Comparison of ENCODE assay signal across 8 cellular contexts in the genomic region with DNA sequence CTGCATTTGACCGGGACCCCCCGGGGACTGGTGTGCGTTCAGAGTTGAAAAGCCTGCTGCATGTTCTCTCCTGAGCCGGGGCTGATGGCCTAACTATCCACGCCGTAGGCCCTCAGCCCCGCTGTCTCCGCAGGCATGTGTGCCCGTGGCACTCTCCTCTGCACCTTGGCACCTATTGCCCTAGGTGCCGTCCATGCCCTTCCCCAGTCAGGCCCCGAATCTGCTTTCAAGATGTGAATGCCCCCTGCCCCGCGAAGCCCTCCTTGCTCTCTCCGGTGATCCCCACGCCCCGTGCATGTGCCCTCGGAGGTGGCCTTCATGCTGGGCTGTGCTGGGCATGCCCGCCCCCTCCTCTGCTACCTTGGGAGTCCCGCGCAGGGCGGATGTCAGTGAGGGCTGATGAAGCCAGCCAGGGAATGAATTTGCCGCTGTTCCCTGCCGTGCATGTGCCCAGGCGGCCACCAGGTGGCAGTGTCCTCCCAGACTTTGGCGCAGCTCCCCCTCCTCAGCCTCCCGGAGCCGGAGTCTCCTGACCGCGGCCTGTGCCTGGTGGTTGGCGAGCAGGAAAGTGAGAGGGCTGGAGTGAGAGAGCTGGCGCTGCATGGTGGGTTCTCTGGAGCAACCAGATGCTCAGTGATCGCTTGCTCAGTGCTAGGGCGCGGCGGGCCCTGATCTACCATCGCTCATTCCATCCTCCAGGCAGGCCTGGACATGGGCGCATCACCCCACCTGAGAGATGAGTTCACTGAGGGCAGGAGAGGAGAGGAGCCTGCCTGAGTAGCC.
DNase-seq lines count a peak whose midpoint lies in the region; ATAC-seq and TF ChIP-seq lines count a peak whose summit lies in the region.

No MANE protein-coding gene starts in this region.

- no peak overlapping the region for H3K27ac Mint-ChIP-seq in activated naive CD8-positive, alpha-beta T cell treated with anti-CD3 and anti-CD28 coated beads for 36 hours

- peaks cover 31% of the 10 kb centered on the region for H3K4me1 ChIP-seq in vagina

- ATAC-seq in SK-N-SH treated with all-trans-retinoic acid at 6 μM for 48 hours (peak; percentile 87), Right ventricle myocardium superior (ENCODE audit: poor library complexity) (peak; percentile 88)

- no peaks in the 10 kb centered on the region for H3K36me3 Mint-ChIP-seq in activated naive CD8-positive, alpha-beta T cell treated with anti-CD3 and anti-CD28 coated beads for 36 hours

- peaks cover 11% of the 10 kb centered on the region for H3K4me1 Mint-ChIP-seq in activated naive CD8-positive, alpha-beta T cell treated with anti-CD3 and anti-CD28 coated beads for 36 hours

- DNase-seq in DMS53 treated with DMSO at 0.1 percent for 48 hours (lab: John Stamatoyannopoulos, UW; ENCODE audit: unreplicated experiment) (peak; percentile 44), LHCN-M2 (ENCODE audit: low read depth) (peak; percentile 56), Right ventricle myocardium superior (peak; percentile 86), pons (ENCODE audit: low spot score) (peak; percentile 86), vagina (ENCODE audit: extremely low spot score in 2 of 2) (no peak), GOT3 (lab: John Stamatoyannopoulos, UW) (no peak)
- peak; percentile 68 for DNase-seq in activated naive CD8-positive, alpha-beta T cell treated with anti-CD3 and anti-CD28 coated beads for 36 hours

- peak; percentile 54 to 95 (median 94) for TF ChIP-seq CTCF in vagina (IDR thresholded peaks at IDR 0.05)

- H3K4me3 ChIP-seq in vagina, result no peak overlapping the region

- no peak overlapping the region for H3K4me3 Mint-ChIP-seq in activated naive CD8-positive, alpha-beta T cell treated with anti-CD3 and anti-CD28 coated beads for 36 hours

- no peaks in the 10 kb centered on the region for H3K9me3 ChIP-seq in vagina

- no peaks in the 10 kb centered on the region for H3K9me3 Mint-ChIP-seq in activated naive CD8-positive, alpha-beta T cell treated with anti-CD3 and anti-CD28 coated beads for 36 hours

- TF ChIP-seq POLR2A in vagina (IDR thresholded peaks at IDR 0.05), result no peak

- H3K27me3 ChIP-seq in vagina, result no peaks in the 10 kb centered on the region

- no peak overlapping the region for H3K27ac ChIP-seq in vagina

- intact Hi-C loops in Right ventricle myocardium superior (cut with DNase I), result loop anchor here (2.0 to 10.0 kb wide), 2 partner anchors 56 to 194 kb away; no protein-coding TSS in a partner anchor
- intact Hi-C loops in vagina (cut with DNase I), result loop anchor here (5.0 kb wide), 1 partner anchor 57 kb away; no protein-coding TSS in a partner anchor

- H3K27me3 Mint-ChIP-seq in activated naive CD8-positive, alpha-beta T cell treated with anti-CD3 and anti-CD28 coated beads for 36 hours, result peaks cover 9% of the 10 kb centered on the region

- peaks cover 0 to 6% of the 10 kb centered on the region in 2 donors for H3K36me3 ChIP-seq in vagina

TF ChIP-seq in SK-N-SH treated with all-trans-retinoic acid at 6 μM for 48 hours, 23 proteins besides CTCF, POLR2A, EP300 and RAD21:
- no peak for TF ChIP-seq BACH2 (CRISPR knock-in tag; IDR thresholded peaks at IDR 0.05; ENCODE audit: borderline replicate concordance)
- no peak for TF ChIP-seq SNAI2 (CRISPR knock-in tag; IDR thresholded peaks at IDR 0.05)

Comparison
In these comparisons a context has a peak if more than half of its experiments do, and no peak if none do; other contexts are left out.
1. DNase-seq: peak in DMS53 treated with DMSO at 0.1 percent for 48 hours (single experiment), LHCN-M2 (single experiment), activated naive CD8-positive, alpha-beta T cell treated with anti-CD3 and anti-CD28 coated beads for 36 hours (single experiment), Right ventricle myocardium superior (single experiment) and pons (single experiment); none in vagina (0 of 2) and GOT3 (single experiment).